Comparison of ENCODE assay signal across 16 cellular contexts in genomic region chr1:110593905-110594304, GRCh38. TPM values are rescaled to one million over a fixed set of nuclear protein-coding genes. Genes with fewer than 3 reads are reported as not detected.
"Had no signal": no experiment of that assay in that cellular context is flagged by ENCODE, and none has a peak within 500 bp of the region (broad histone marks: within the 10 kb centered on the region; RNA-seq: fewer than 3 reads in every experiment).

No MANE protein-coding gene starts in this region.

- H3K36me3 ChIP-seq: colonic mucosa, prostate gland, tibial artery had no signal

- DNase-seq: activated CD4-positive, alpha-beta T cell treated with anti-CD3 and anti-CD28 coated beads for 36 hours; activated CD8-positive, alpha-beta T cell treated with anti-CD3 and anti-CD28 coated beads, Interleukin-2, amount 10 ng/mL, durations not matched to agents 7 days and 5 days; activated naive CD4-positive, alpha-beta T cell treated with Interleukin-2 at 50 U/mL for 16 hours; activated naive CD8-positive, alpha-beta T cell treated with anti-CD3 and anti-CD28 coated beads, Interleukin-2, amount 10 ng/mL, durations not matched to agents 7 days and 5 days; central memory CD4-positive, alpha-beta T cell; kidney; right cardiac atrium; stimulated activated CD4-positive, alpha-beta T cell treated with anti-CD3 and anti-CD28 coated beads, Interleukin-2, amount 100 ng/mL, for 24 hours; stimulated activated naive CD4-positive, alpha-beta T cell treated with Interleukin-2 at 50 U/mL for 16 hours; tibial artery had no signal

- H3K27me3 ChIP-seq: body of pancreas, colonic mucosa, tibial artery had no signal

- H3K4me1 ChIP-seq: body of pancreas, colonic mucosa, prostate gland had no signal

- H3K4me3 ChIP-seq: body of pancreas, colonic mucosa, prostate gland, tibial artery had no signal

- H3K9me3 ChIP-seq: body of pancreas, colonic mucosa, prostate gland, tibial artery had no signal

- H3K27ac ChIP-seq: body of pancreas, colonic mucosa, prostate gland, tibial artery had no signal

RNA-seq across cellular contexts. Expression of gene KCNA2, which starts 12.3 kb away (rescaled TPM):
- total RNA-seq: lung microvascular endothelial cell, myocyte, osteoblast had no signal
